ENCODE assay signal across 21 cellular contexts in genomic region chr12:52335598-52336262, GRCh38. TPM values are rescaled to one million over a fixed set of nuclear protein-coding genes. Genes with fewer than 3 reads are reported as not detected.
DNase-seq lines count a peak whose midpoint lies in the region; ATAC-seq, FAIRE-seq and TF ChIP-seq lines count a peak whose summit lies in the region.
"Had no signal": no experiment of that assay in that cellular context is flagged by ENCODE, and none has a peak within 500 bp of the region (broad histone marks: within the 10 kb centered on the region; RNA-seq: fewer than 3 reads in every experiment).

No MANE protein-coding gene starts in this region.

- H3K79me2 ChIP-seq in GM23338 (replicated peaks; ENCODE audit: insufficient read depth) (no peaks in the 10 kb centered on the region), H1 (ENCODE audit: control insufficient read depth in 1 of 2, insufficient read depth in 2 of 2, low read length in 2 of 2) (no peaks in the 10 kb centered on the region)
- H3K79me2 ChIP-seq: parathyroid adenoma had no signal

- no peaks in the 10 kb centered on the region for H3K9me2 ChIP-seq in GM23338 (ENCODE audit: insufficient read depth)

- DNase-seq in BE2C (peak; percentile 63), GM23338 (ENCODE audit: low spot score) (no peak), NCI-H446 (lab: John Stamatoyannopoulos, UW) (peak; percentile 86 to 95), H1 (ENCODE audit: low read depth in 1 of 2, low spot score in 2 of 2) (no peak), GDM1 (lab: John Stamatoyannopoulos, UW) (no peak)
- no peak for DNase-seq in activated CD4-positive, alpha-beta T cell treated with anti-CD3 and anti-CD28 coated beads, Interleukin-2, amount 50 U/mL, for 4 hours
- DNase-seq: activated CD4-positive, alpha-beta T cell treated with anti-CD3 and anti-CD28 coated beads, Interleukin-2, amount 10 ng/mL, durations not matched to agents 24 days and 14 days; activated naive CD4-positive, alpha-beta T cell treated with anti-CD3 and anti-CD28 coated beads for 36 hours; NCI-H524 treated with DMSO at 0.1 percent for 48 hours; stimulated activated CD4-positive, alpha-beta T cell treated with anti-CD3 and anti-CD28 coated beads, Interleukin-4, amount 100 ng/mL, for 24 hours; stimulated activated CD8-positive, alpha-beta memory T cell treated with anti-CD3 and anti-CD28 coated beads, Interleukin-4, amount 100 ng/mL, for 48 hours had no signal

- no peak overlapping the region for H4K5ac ChIP-seq in H1 (ENCODE audit: insufficient read length, low read depth, low read length)

- H3K27me3 Mint-ChIP-seq in GM23338 (ENCODE audit: insufficient read depth, low read depth, poor library complexity) = peaks cover 4% of the 10 kb centered on the region

- no peak overlapping the region for H3K56ac ChIP-seq in H1 (replicated peaks; ENCODE audit: insufficient read length, low read depth, low read length)

- H3K4me3 ChIP-seq in BE2C (ENCODE audit: low read depth, low read length) (no peak overlapping the region), GM23338 (no peak overlapping the region), H1 (ENCODE audit: extremely low read depth in 1 of 4, insufficient read depth in 2 of 4, low read depth in 3 of 4, low read length in 4 of 4) (no peak overlapping the region)
- H3K4me3 ChIP-seq: GM12878, K562, skin epidermis had no signal

- no peaks in the 10 kb centered on the region for H3K36me3 Mint-ChIP-seq in GM23338 (ENCODE audit: low read depth)

- H3K4me1 Mint-ChIP-seq in GM23338 = peaks cover 8% of the 10 kb centered on the region; the same call in 2 of the 3 replicates

- no peaks in the 10 kb centered on the region for H3K9me3 ChIP-seq in BE2C
- H3K9me3 ChIP-seq in H1 (ENCODE audit: insufficient read depth in 2 of 2, low read depth in 1 of 2, low read length in 1 of 2) = no peaks in the 10 kb centered on the region

- no peaks in the 10 kb centered on the region for H3K23me2 ChIP-seq in H1 (ENCODE audit: low read depth, low read length)

- no peak for TF ChIP-seq EP300 in H1 (IDR thresholded peaks at IDR 0.05; ENCODE audit: borderline replicate concordance in 1 of 2, low read depth in 2 of 2, low read length in 2 of 2)

- no peak overlapping the region for H2BK5ac ChIP-seq in H1 (ENCODE audit: low read depth, low read length)

- H3K9me3 Mint-ChIP-seq in GM23338 = no peaks in the 10 kb centered on the region
- H3K9me3 Mint-ChIP-seq: activated CD4-positive, alpha-beta T cell treated with anti-CD3 and anti-CD28 coated beads, Interleukin-2, amount 10 ng/mL, durations not matched to agents 24 days and 14 days had no signal

- H3K4me1 ChIP-seq in BE2C (no peaks in the 10 kb centered on the region; the same call in none of the 2 replicates), GM23338 (ENCODE audit: insufficient read depth) (peaks cover 7% of the 10 kb centered on the region; the same call in 1 of the 2 replicates), H1 (replicated peaks in 1 of 4; ENCODE audit: control insufficient read depth in 3 of 4, insufficient read depth in 4 of 4, low read length in 3 of 4) (peaks cover 0 to 3% (median 0%) of the 10 kb centered on the region in 4 experiments; a peak in 1 of 7 replicates)

- CTCF ChIA-PET in H1 (lab: Charles Lee; ENCODE audit: partially characterized antibody) = interaction anchor here (0.6 to 10.9 kb wide), 8 partner anchors 7 to 181 kb away, joined by 3 to 126 read pairs (median 4); no protein-coding TSS in a partner anchor

- H3K27me3 ChIP-seq in BE2C (peaks cover 13% of the 10 kb centered on the region), GM23338 (ENCODE audit: insufficient read depth) (no peaks in the 10 kb centered on the region), H1 (replicated peaks in 1 of 4; ENCODE audit: control insufficient read depth in 3 of 4, extremely low read depth in 1 of 4, insufficient read depth in 3 of 4, low read length in 3 of 4) (no peaks in the 10 kb centered on the region)

- H3K36me3 ChIP-seq in BE2C (no peaks in the 10 kb centered on the region), GM23338 (ENCODE audit: insufficient read depth) (no peaks in the 10 kb centered on the region), H1 (ENCODE audit: control insufficient read depth in 2 of 4, insufficient read depth in 4 of 4, low read length in 3 of 4) (no peaks in the 10 kb centered on the region)

- peak overlapping the region; percentile 91; the same call in 1 of the 2 replicates for H2AFZ ChIP-seq in GM23338
- H2AFZ ChIP-seq in H1 (ENCODE audit: low read length) = peak overlapping the region; percentile 61; the same call in 1 of the 2 replicates
- H2AFZ ChIP-seq: parathyroid adenoma had no signal

- no peaks in the 10 kb centered on the region for H3F3A ChIP-seq in GM23338 (replicated peaks; ENCODE audit: low read depth)

- H3K27ac Mint-ChIP-seq in GM23338 = no peak overlapping the region
- H3K27ac Mint-ChIP-seq: activated CD4-positive, alpha-beta T cell treated with anti-CD3 and anti-CD28 coated beads, Interleukin-2, amount 10 ng/mL, durations not matched to agents 24 days and 14 days; activated naive CD4-positive, alpha-beta T cell treated with anti-CD3 and anti-CD28 coated beads for 36 hours had no signal

- no peak overlapping the region for H3K9ac ChIP-seq in H1 (replicated peaks in 1 of 4; ENCODE audit: extremely low read depth in 1 of 4, low read depth in 3 of 4, low read length in 3 of 4)
- H3K9ac ChIP-seq: parathyroid adenoma had no signal

- H3K4me2 ChIP-seq in GM23338 (no peak overlapping the region), H1 (ENCODE audit: insufficient read depth in 1 of 2, low read depth in 2 of 2, low read length in 2 of 2) (no peak overlapping the region)

- no peak overlapping the region for H2BK120ac ChIP-seq in H1 (replicated peaks; ENCODE audit: low read depth, low read length)

- H2BK20ac ChIP-seq in H1 (ENCODE audit: low read length) = no peak overlapping the region

- FAIRE-seq in H1 (lab: Jason Lieb, UNC) = no peak
- FAIRE-seq: frontal cortex, GM12878, K562, TTC549 had no signal

- no peak overlapping the region for H2BK15ac ChIP-seq in H1 (ENCODE audit: low read length)

- no peak overlapping the region; the same call in 1 of the 2 replicates for H3K18ac ChIP-seq in H1 (ENCODE audit: extremely low read depth, low read length)

- no peak overlapping the region for H3K14ac ChIP-seq in H1 (ENCODE audit: insufficient read length)

- H3K4me3 Mint-ChIP-seq in GM23338 = no peak overlapping the region
- H3K4me3 Mint-ChIP-seq: activated CD4-positive, alpha-beta T cell treated with anti-CD3 and anti-CD28 coated beads, Interleukin-2, amount 10 ng/mL, durations not matched to agents 24 days and 14 days; activated naive CD4-positive, alpha-beta T cell treated with anti-CD3 and anti-CD28 coated beads for 36 hours had no signal

- H4K8ac ChIP-seq in H1 (ENCODE audit: extremely low read depth, insufficient read depth, low read length) = peak overlapping the region; percentile 58; the same call in 1 of the 2 replicates

- H3K4ac ChIP-seq in H1 (replicated peaks; ENCODE audit: insufficient read length, low read depth, low read length) = no peak overlapping the region

- H2AK5ac ChIP-seq in H1 (ENCODE audit: low read depth, low read length) = no peak overlapping the region

- TF ChIP-seq POLR2A in H1 (IDR thresholded peaks at IDR 0.05; ENCODE audit: control extremely low read depth in 1 of 2, low read depth in 2 of 2, low read length in 2 of 2) = no peak

- no peak for TF ChIP-seq CTCF in BE2C (IDR thresholded peaks at IDR 0.05; ENCODE audit: low read depth, low read length)
- no peak for TF ChIP-seq CTCF in GM23338 (conservative IDR thresholded peaks at IDR 0.05; ENCODE audit: low read depth in 2 of 2)
- no peak for TF ChIP-seq CTCF in H1 (IDR thresholded peaks at IDR 0.05; ENCODE audit: control extremely low read depth in 1 of 3, insufficient read depth in 1 of 3, low read depth in 1 of 3, low read length in 3 of 3)

- no peak overlapping the region for H3K23ac ChIP-seq in H1 (ENCODE audit: insufficient read length)

- peak; percentile 53; the same call in 2 of the 3 replicates for ATAC-seq in GM23338
- ATAC-seq in esophagus mucosa = no peak
- ATAC-seq in GM19463 (IDR thresholded peaks at IDR 0.05; ENCODE audit: unreplicated experiment) = no peak
- ATAC-seq: GM12878, K562 had no signal

- H4K20me1 ChIP-seq in GM23338 (replicated peaks; ENCODE audit: insufficient read depth) (no peaks in the 10 kb centered on the region), H1 (replicated peaks in 1 of 2; ENCODE audit: control insufficient read depth in 1 of 2, insufficient read depth in 2 of 2, low read length in 2 of 2) (no peaks in the 10 kb centered on the region)

- no peaks in the 10 kb centered on the region for H3K79me1 ChIP-seq in H1 (ENCODE audit: low read depth, low read length)

- H2BK12ac ChIP-seq in H1 (ENCODE audit: low read depth, low read length) = no peak overlapping the region

- no peak overlapping the region for H4K91ac ChIP-seq in H1 (replicated peaks; ENCODE audit: insufficient read length, low read length)

- POLR2A ChIA-PET in H1 (lab: Charles Lee; ENCODE audit: partially characterized antibody) = no interaction called here

- 85% methylated on average over 4 of the region's 4 CpGs; no CpG with 5 or more reads in 1 of the 2 experiments for WGBS in H1 (ENCODE audit: extremely low coverage in 1 of 2, insufficient coverage in 1 of 2, insufficient read length in 1 of 2, insufficient replicate concordance in 2 of 2, low coverage in 1 of 2, low lambda C conversion rate in 2 of 2, missing lambda C conversion rate in 1 of 2), 2 experiments

- H3K27ac ChIP-seq in GM23338 (ENCODE audit: low read depth) = no peak overlapping the region
- H3K27ac ChIP-seq in H1 (ENCODE audit: low read depth, low read length) = no peak overlapping the region
- H3K27ac ChIP-seq: parathyroid adenoma, skin epidermis had no signal

- TF ChIP-seq RAD21 in H1 (IDR thresholded peaks at IDR 0.05 in 1 of 2, conservative IDR thresholded peaks at IDR 0.05 in 1 of 2; ENCODE audit: low read depth in 2 of 2, low read length in 2 of 2) = no peak

RNA-seq across cellular contexts. Expression of gene KRT83, which starts 14.5 kb away (rescaled TPM):
- not detected for polyA plus RNA-seq in BE2C (2012; ENCODE audit: insufficient read depth, insufficient read length, low read depth)
- not detected in 2 replicates for total RNA-seq in GM23338 (2014; rRNA removed; shearing (Covaris generic))
- polyA plus RNA-seq in GM23338 (2016; fragmentation: Nextera tagmentation; extraction: Ambion mirVana) (not detected in 2 replicates), H1 (2011; rRNA removed) (not detected in 2 replicates)
- not detected in 2 replicates for total RNA-seq in H1 (2021; fragmentation: NEBNext Ultra II Directional; extraction: Animal tissue kit (Norgen Biotek cat#: 25700))
- not detected for polyA plus RNA-seq in H1 (2011; cell fraction: cytosol; rRNA removed)
- polyA plus RNA-seq in H1 (2011; cell fraction: nucleus; rRNA removed) = not detected
- not detected in 4 replicates for polyA plus RNA-seq in H1 (2012, experiment 1 of 2)
- not detected for polyA plus RNA-seq in H1 (2012, experiment 2 of 2)
- not detected for polyA plus RNA-seq in H1 (2013, experiment 1 of 2)
- polyA plus RNA-seq in H1 (2013, experiment 2 of 2) = not detected
- not detected in 2 replicates for polyA minus RNA-seq in H1 (2011; rRNA and poly(A)+ RNA removed)
- not detected for polyA minus RNA-seq in H1 (2011; cell fraction: cytosol; rRNA and poly(A)+ RNA removed)
- not detected for polyA minus RNA-seq in H1 (2011; cell fraction: nucleus; rRNA and poly(A)+ RNA removed)
- total RNA-seq in esophagus mucosa = not detected
- total RNA-seq: activated CD4-positive, alpha-beta T cell treated with anti-CD3 and anti-CD28 coated beads, Interleukin-2, amount 10 ng/mL, durations not matched to agents 24 days and 14 days; activated naive CD4-positive, alpha-beta T cell treated with anti-CD3 and anti-CD28 coated beads for 36 hours; frontal cortex; GM12878; K562; temporal lobe had no signal
- polyA plus RNA-seq: GM12878, K562 had no signal

RNA-seq across cellular contexts. Expression of gene KRT85, which starts 31.6 kb away (rescaled TPM):
- not detected for polyA plus RNA-seq in BE2C (2012; ENCODE audit: insufficient read depth, insufficient read length, low read depth)
- not detected in 2 replicates for total RNA-seq in GM23338 (2014; rRNA removed; shearing (Covaris generic))
- polyA plus RNA-seq in GM23338 (2016; fragmentation: Nextera tagmentation; extraction: Ambion mirVana) (not detected in 2 replicates), H1 (2011; rRNA removed) (not detected in 2 replicates)
- not detected in 2 replicates for total RNA-seq in H1 (2021; fragmentation: NEBNext Ultra II Directional; extraction: Animal tissue kit (Norgen Biotek cat#: 25700))
- not detected for polyA plus RNA-seq in H1 (2011; cell fraction: cytosol; rRNA removed)
- polyA plus RNA-seq in H1 (2011; cell fraction: nucleus; rRNA removed) = not detected
- polyA plus RNA-seq in H1 (2012, experiment 1 of 2) = not detected in 4 replicates
- polyA plus RNA-seq in H1 (2012, experiment 2 of 2) = not detected
- polyA plus RNA-seq in H1 (2013, experiment 1 of 2) = not detected
- polyA plus RNA-seq in H1 (2013, experiment 2 of 2) = not detected
- not detected in 2 replicates for polyA minus RNA-seq in H1 (2011; rRNA and poly(A)+ RNA removed)
- polyA minus RNA-seq in H1 (2011; cell fraction: cytosol; rRNA and poly(A)+ RNA removed) = not detected
- polyA minus RNA-seq in H1 (2011; cell fraction: nucleus; rRNA and poly(A)+ RNA removed) = not detected
- not detected for total RNA-seq in esophagus mucosa
- total RNA-seq: activated CD4-positive, alpha-beta T cell treated with anti-CD3 and anti-CD28 coated beads, Interleukin-2, amount 10 ng/mL, durations not matched to agents 24 days and 14 days; activated naive CD4-positive, alpha-beta T cell treated with anti-CD3 and anti-CD28 coated beads for 36 hours; frontal cortex; G401; K562; temporal lobe had no signal
- polyA plus RNA-seq: K562 had no signal

RNA-seq across cellular contexts. Expression of gene KRT81, which starts 44.4 kb away (rescaled TPM):
- polyA plus RNA-seq in BE2C (2012; ENCODE audit: insufficient read depth, insufficient read length, low read depth) = 0.90 TPM
- not detected in 2 replicates for total RNA-seq in GM23338 (2014; rRNA removed; shearing (Covaris generic))
- polyA plus RNA-seq in GM23338 (2016; fragmentation: Nextera tagmentation; extraction: Ambion mirVana) (not detected in 2 replicates), H1 (2011; rRNA removed) (not detected in 2 replicates)
- total RNA-seq in H1 (2021; fragmentation: NEBNext Ultra II Directional; extraction: Animal tissue kit (Norgen Biotek cat#: 25700)) = not detected in 2 replicates
- not detected for polyA plus RNA-seq in H1 (2011; cell fraction: cytosol; rRNA removed)
- polyA plus RNA-seq in H1 (2011; cell fraction: nucleus; rRNA removed) = 0.09 TPM
- not detected in 4 replicates for polyA plus RNA-seq in H1 (2012, experiment 1 of 2)
- polyA plus RNA-seq in H1 (2012, experiment 2 of 2) = not detected
- not detected for polyA plus RNA-seq in H1 (2013, experiment 1 of 2)
- polyA plus RNA-seq in H1 (2013, experiment 2 of 2) = not detected
- not detected in 2 replicates for polyA minus RNA-seq in H1 (2011; rRNA and poly(A)+ RNA removed)
- polyA minus RNA-seq in H1 (2011; cell fraction: cytosol; rRNA and poly(A)+ RNA removed) = not detected
- not detected for polyA minus RNA-seq in H1 (2011; cell fraction: nucleus; rRNA and poly(A)+ RNA removed)
- total RNA-seq in esophagus mucosa = not detected
- total RNA-seq: activated CD4-positive, alpha-beta T cell treated with anti-CD3 and anti-CD28 coated beads, Interleukin-2, amount 10 ng/mL, durations not matched to agents 24 days and 14 days; activated naive CD4-positive, alpha-beta T cell treated with anti-CD3 and anti-CD28 coated beads for 36 hours; frontal cortex; G401; temporal lobe had no signal
- polyA plus RNA-seq: K562 had no signal

RNA-seq across cellular contexts. Expression of gene KRT84, which starts 49.7 kb away (rescaled TPM):
- polyA plus RNA-seq in BE2C (2012; ENCODE audit: insufficient read depth, insufficient read length, low read depth) = not detected
- total RNA-seq in GM23338 (2014; rRNA removed; shearing (Covaris generic)) = not detected in 2 replicates
- polyA plus RNA-seq in GM23338 (2016; fragmentation: Nextera tagmentation; extraction: Ambion mirVana) = not detected in 2 replicates
- total RNA-seq in H1 (2021; fragmentation: NEBNext Ultra II Directional; extraction: Animal tissue kit (Norgen Biotek cat#: 25700)) = not detected in 2 replicates
- not detected in 2 replicates for polyA plus RNA-seq in H1 (2011; rRNA removed)
- not detected for polyA plus RNA-seq in H1 (2011; cell fraction: cytosol; rRNA removed)
- not detected for polyA plus RNA-seq in H1 (2011; cell fraction: nucleus; rRNA removed)
- not detected in 4 replicates for polyA plus RNA-seq in H1 (2012, experiment 1 of 2)
- polyA plus RNA-seq in H1 (2012, experiment 2 of 2) = not detected
- not detected for polyA plus RNA-seq in H1 (2013, experiment 1 of 2)
- not detected for polyA plus RNA-seq in H1 (2013, experiment 2 of 2)
- polyA minus RNA-seq in H1 (2011; rRNA and poly(A)+ RNA removed) = not detected in 2 replicates
- polyA minus RNA-seq in H1 (2011; cell fraction: cytosol; rRNA and poly(A)+ RNA removed) = not detected
- not detected for polyA minus RNA-seq in H1 (2011; cell fraction: nucleus; rRNA and poly(A)+ RNA removed)
- not detected for total RNA-seq in esophagus mucosa
- total RNA-seq: activated CD4-positive, alpha-beta T cell treated with anti-CD3 and anti-CD28 coated beads, Interleukin-2, amount 10 ng/mL, durations not matched to agents 24 days and 14 days; activated naive CD4-positive, alpha-beta T cell treated with anti-CD3 and anti-CD28 coated beads for 36 hours; frontal cortex; G401; GM12878; K562; temporal lobe had no signal
- polyA plus RNA-seq: GM12878, K562 had no signal

Comparison
In these comparisons a context has a peak if more than half of its experiments do, and no peak if none do; other contexts are left out.
1. DNase-seq: peak in BE2C (single experiment) and NCI-H446 (2 of 2); none in GM23338 (single experiment), H1 (0 of 2), activated CD4-positive, alpha-beta T cell treated with anti-CD3 and anti-CD28 coated beads, Interleukin-2, amount 50 U/mL, for 4 hours (0 of 2) and GDM1 (single experiment).